24 cellular contexts compared by ENCODE assay signal in genomic region chr15:29686079-29686425, GRCh38.
"Had no signal": no experiment of that assay in that cellular context is flagged by ENCODE, and none has a peak within 500 bp of the region (broad histone marks: within the 10 kb centered on the region; RNA-seq: fewer than 3 reads in every experiment).

No MANE protein-coding gene starts in this region.

- H2AFZ ChIP-seq: hepatocyte had no signal

- H3K4me3 ChIP-seq: cardiac muscle cell, hepatocyte, right lobe of liver, thoracic aorta, upper lobe of left lung had no signal

- H3K4me3 Mint-ChIP-seq: activated naive CD4-positive, alpha-beta T cell treated with anti-CD3 and anti-CD28 coated beads, Interleukin-2, amount 50 U/mL, for 24 hours; activated T-cell treated with anti-CD3 and anti-CD28 coated beads, Interleukin-2, amount 50 U/mL, for 24 hours; brain; nephron; stimulated activated effector memory CD8-positive, alpha-beta T cell treated with anti-CD3 and anti-CD28 coated beads, Interleukin-12 subunit alpha, Interleukin-12 subunit beta, amount 100 ng/mL, for 72 hours; stimulated activated naive CD8-positive, alpha-beta T cell treated with anti-CD3 and anti-CD28 coated beads, Interleukin-15, Interleukin-2, amounts not matched to agents 100 ng/mL and 50 ng/mL, for 24 hours; T-helper 1 cell treated with Interleukin-12 subunit alpha and Interleukin-12 subunit beta and Interleukin-4 antibody, amounts not matched to agents 30 μg/mL and 1 μg/mL, for 36 hours had no signal

- DNase-seq: activated CD4-positive, alpha-beta T cell treated with anti-CD3 and anti-CD28 coated beads for 4 hours; activated CD4-positive, alpha-beta T cell treated with anti-CD3 and anti-CD28 coated beads, Interleukin-2, amount 50 U/mL, for 48 hours; activated gamma-delta T cell treated with Interleukin-2 at 50 U/mL for 16 hours; activated T-cell treated with anti-CD3 and anti-CD28 coated beads, Interleukin-2, amount 50 U/mL, for 24 hours; aorta; glutamatergic neuron; left colon; right lobe of liver; small intestine; stimulated activated CD4-positive, alpha-beta T cell treated with anti-CD3 and anti-CD28 coated beads, Interleukin-4, amount 100 ng/mL, for 24 hours; SW 1271; T-helper 9 cell had no signal

- H3K27ac ChIP-seq: cardiac muscle cell, hepatocyte, thoracic aorta, upper lobe of left lung, VCaP had no signal

- H3K9me3 ChIP-seq: right lobe of liver, thoracic aorta, upper lobe of left lung had no signal

- H3K4me2 ChIP-seq: hepatocyte had no signal

- H3K9me3 Mint-ChIP-seq: activated naive CD4-positive, alpha-beta T cell treated with anti-CD3 and anti-CD28 coated beads, Interleukin-2, amount 50 U/mL, for 24 hours; activated T-cell treated with anti-CD3 and anti-CD28 coated beads, Interleukin-2, amount 50 U/mL, for 24 hours; stimulated activated effector memory CD8-positive, alpha-beta T cell treated with anti-CD3 and anti-CD28 coated beads, Interleukin-12 subunit alpha, Interleukin-12 subunit beta, amount 100 ng/mL, for 72 hours; stimulated activated naive CD8-positive, alpha-beta T cell treated with anti-CD3 and anti-CD28 coated beads, Interleukin-15, Interleukin-2, amounts not matched to agents 100 ng/mL and 50 ng/mL, for 24 hours; T-helper 1 cell treated with Interleukin-12 subunit alpha and Interleukin-12 subunit beta and Interleukin-4 antibody, amounts not matched to agents 30 μg/mL and 1 μg/mL, for 36 hours had no signal

- H3K27me3 Mint-ChIP-seq: progenitor cell of endocrine pancreas; stimulated activated naive CD8-positive, alpha-beta T cell treated with anti-CD3 and anti-CD28 coated beads, Interleukin-15, Interleukin-2, amounts not matched to agents 100 ng/mL and 50 ng/mL, for 24 hours had no signal

- H3K79me2 ChIP-seq: hepatocyte had no signal

- H3K27me3 ChIP-seq: cardiac muscle cell, hepatocyte, right lobe of liver, upper lobe of left lung had no signal

- H3K27ac Mint-ChIP-seq: activated naive CD4-positive, alpha-beta T cell treated with anti-CD3 and anti-CD28 coated beads, Interleukin-2, amount 50 U/mL, for 24 hours; activated T-cell treated with anti-CD3 and anti-CD28 coated beads, Interleukin-2, amount 50 U/mL, for 24 hours; brain; nephron; progenitor cell of endocrine pancreas; stimulated activated effector memory CD8-positive, alpha-beta T cell treated with anti-CD3 and anti-CD28 coated beads, Interleukin-12 subunit alpha, Interleukin-12 subunit beta, amount 100 ng/mL, for 72 hours; stimulated activated naive CD8-positive, alpha-beta T cell treated with anti-CD3 and anti-CD28 coated beads, Interleukin-15, Interleukin-2, amounts not matched to agents 100 ng/mL and 50 ng/mL, for 24 hours; T-helper 1 cell treated with Interleukin-12 subunit alpha and Interleukin-12 subunit beta and Interleukin-4 antibody, amounts not matched to agents 30 μg/mL and 1 μg/mL, for 36 hours had no signal

- H3K36me3 Mint-ChIP-seq: activated naive CD4-positive, alpha-beta T cell treated with anti-CD3 and anti-CD28 coated beads, Interleukin-2, amount 50 U/mL, for 24 hours; brain; stimulated activated effector memory CD8-positive, alpha-beta T cell treated with anti-CD3 and anti-CD28 coated beads, Interleukin-12 subunit alpha, Interleukin-12 subunit beta, amount 100 ng/mL, for 72 hours had no signal

- H3K36me3 ChIP-seq: cardiac muscle cell, right lobe of liver, thoracic aorta, upper lobe of left lung had no signal

- H3K4me1 Mint-ChIP-seq: activated naive CD4-positive, alpha-beta T cell treated with anti-CD3 and anti-CD28 coated beads, Interleukin-2, amount 50 U/mL, for 24 hours; stimulated activated effector memory CD8-positive, alpha-beta T cell treated with anti-CD3 and anti-CD28 coated beads, Interleukin-12 subunit alpha, Interleukin-12 subunit beta, amount 100 ng/mL, for 72 hours had no signal
